Comparison of ENCODE assay signal across 8 cellular contexts in the genomic region with DNA sequence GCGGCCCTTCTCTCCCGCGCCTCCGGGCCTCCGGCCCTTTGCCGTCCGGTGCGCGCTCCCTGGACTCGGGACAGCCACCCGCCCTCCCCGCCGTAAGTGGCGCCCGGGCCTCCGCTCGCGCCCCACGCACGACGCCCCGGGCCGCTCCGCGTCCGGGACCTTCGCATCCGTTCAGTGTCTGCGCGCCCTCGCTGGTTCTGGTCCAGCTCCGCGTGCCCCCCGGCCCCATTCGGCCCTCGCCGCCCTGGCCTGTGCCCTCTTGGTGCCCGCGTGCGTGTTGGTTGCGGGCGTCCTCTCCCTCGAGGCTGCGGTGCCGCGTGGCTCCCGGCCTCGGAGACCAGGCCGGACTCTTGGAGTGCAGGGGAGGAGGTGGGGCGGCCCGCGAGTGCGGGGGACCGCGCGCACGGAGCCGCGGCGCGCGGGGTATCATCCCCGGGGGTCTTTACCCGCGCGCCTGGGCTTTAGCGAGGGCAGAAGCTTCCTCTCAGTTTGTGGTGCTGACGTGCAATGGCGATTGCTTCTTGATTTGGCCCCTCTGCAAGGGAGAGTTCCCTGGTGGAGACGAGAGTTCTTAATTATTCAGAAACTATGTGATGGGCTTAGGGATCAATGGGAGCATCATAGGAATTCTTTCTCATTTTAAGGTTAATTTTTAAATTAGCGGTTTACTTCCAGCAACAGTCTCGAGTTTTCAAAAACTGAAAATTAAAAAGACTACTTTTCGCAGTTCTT. TPM values are rescaled to one million over a fixed set of nuclear protein-coding genes. Genes with fewer than 3 reads are reported as not detected.
DNase-seq lines count a peak whose midpoint lies in the region; ATAC-seq, FAIRE-seq and TF ChIP-seq lines count a peak whose summit lies in the region.

No MANE protein-coding gene starts in this region.

- dilution Hi-C loops in keratinocyte (cut with MboI; ENCODE audit: extremely low pct_ligation_motif_present, low sequenced_read_pairs), result no loop called here

- H3K9me3 ChIP-seq in keratinocyte (ENCODE audit: control insufficient read depth, low read depth, low read length) (no peaks in the 10 kb centered on the region), stomach smooth muscle (ENCODE audit: control insufficient read depth in 2 of 2, low read length in 2 of 2) (no peaks in the 10 kb centered on the region)

- no peak for TF ChIP-seq CTCF in keratinocyte (optimal IDR thresholded peaks at IDR 0.05 in 1 of 3, IDR thresholded peaks at IDR 0.05 in 1 of 3, conservative IDR thresholded peaks at IDR 0.05 in 1 of 3; ENCODE audit: extremely low read depth in 1 of 3, insufficient read depth in 2 of 3, low read length in 3 of 3)

- no peaks in the 10 kb centered on the region for H4K20me1 ChIP-seq in keratinocyte (ENCODE audit: control insufficient read depth, extremely low read depth, insufficient read depth, low read length)

- no peaks in the 10 kb centered on the region for H3K9me1 ChIP-seq in keratinocyte (ENCODE audit: control insufficient read depth, extremely low read depth, insufficient read depth, low read length)

- peak overlapping the region; percentile 38 for H2AFZ ChIP-seq in keratinocyte (ENCODE audit: control insufficient read depth, low read length)

- H3K36me3 ChIP-seq in keratinocyte (ENCODE audit: control insufficient read depth in 2 of 2, extremely low read depth in 1 of 2, insufficient read depth in 2 of 2, low read length in 2 of 2) (no peaks in the 10 kb centered on the region), stomach smooth muscle (ENCODE audit: control insufficient read depth in 2 of 2, insufficient read depth in 2 of 2, low read length in 2 of 2) (no peaks in the 10 kb centered on the region)

- peak overlapping the region; percentile 81 for H3K4me2 ChIP-seq in keratinocyte (ENCODE audit: control insufficient read depth, extremely low read depth, insufficient read depth, low read depth, low read length)

- peaks cover 4% of the 10 kb centered on the region for H3K27me3 ChIP-seq in keratinocyte (ENCODE audit: control insufficient read depth, extremely low read depth, insufficient read depth, low read length)
- no peaks in the 10 kb centered on the region for H3K27me3 ChIP-seq in stomach smooth muscle (ENCODE audit: control insufficient read depth in 1 of 2, insufficient read depth in 2 of 2, low read length in 2 of 2)

- ATAC-seq in HG03175 (IDR thresholded peaks at IDR 0.05; ENCODE audit: unreplicated experiment) (peak; percentile 13), GM18870 (IDR thresholded peaks at IDR 0.05; ENCODE audit: unreplicated experiment) (no peak)

- in situ Hi-C loops in G401 (cut with HindIII; ENCODE audit: low sequenced_read_pairs), result no loop called here

- peak overlapping the region; percentile 55 for H3K9ac ChIP-seq in keratinocyte (ENCODE audit: control insufficient read depth, extremely low read depth, insufficient read depth, low read length)
- H3K9ac ChIP-seq in stomach smooth muscle (ENCODE audit: low read length in 2 of 2), result peak overlapping the region; percentile 38 to 56

- peak; percentile 28 for DNase-seq in EL
- peak; percentile 41 for DNase-seq in astrocyte of the hippocampus (ENCODE audit: low read depth, low spot score)
- no peak for DNase-seq in keratinocyte (ENCODE audit: low read depth, low spot score)
- DNase-seq in G401 (ENCODE audit: low spot score), result no peak
- no peak for DNase-seq in NCI-H2196 treated with DMSO at 0.1 percent for 48 hours (lab: John Stamatoyannopoulos, UW; ENCODE audit: unreplicated experiment)

- no peak for FAIRE-seq in keratinocyte (lab: Jason Lieb, UNC)

- H3K4me1 ChIP-seq in keratinocyte (ENCODE audit: control insufficient read depth, extremely low read depth, insufficient read depth, low read length), result peaks cover 9% of the 10 kb centered on the region
- peaks cover 5% of the 10 kb centered on the region for H3K4me1 ChIP-seq in stomach smooth muscle (ENCODE audit: control insufficient read depth, insufficient read depth, low read length)

- H3K27ac ChIP-seq in keratinocyte (ENCODE audit: control insufficient read depth, insufficient read depth, low read length) (no peak overlapping the region), stomach smooth muscle (ENCODE audit: low read length) (no peak overlapping the region)

- H3K79me2 ChIP-seq in keratinocyte (ENCODE audit: control insufficient read depth, insufficient read depth, low read length), result peaks cover 5% of the 10 kb centered on the region

- H3K4me3 ChIP-seq in keratinocyte (ENCODE audit: control insufficient read depth in 2 of 3, extremely low read depth in 1 of 3, insufficient read depth in 2 of 3, low read depth in 1 of 3, low read length in 3 of 3) (peak overlapping the region; percentile 53 to 78 (median 75)), stomach smooth muscle (ENCODE audit: low read length in 2 of 2) (peak overlapping the region; percentile 58 to 79)

RNA-seq across cellular contexts. Expression of a gene that starts 0.8 kb away (rescaled TPM):
- polyA plus RNA-seq in keratinocyte, result 4.6 to 6.8 TPM (median 6.3 TPM) in 3 replicates
- 4.0 TPM for polyA plus RNA-seq in keratinocyte (2011; ENCODE audit: low read depth)
- 6.1 and 10.3 TPM in 2 replicates for polyA plus RNA-seq in keratinocyte (2011; cell fraction: cytosol; rRNA removed)
- polyA plus RNA-seq in keratinocyte (2011; cell fraction: nucleus; rRNA removed), result 7.2 and 8.1 TPM in 2 replicates
- polyA plus RNA-seq in keratinocyte (2012; ENCODE audit: low replicate concordance), result 2.5 and 4.7 TPM in 2 replicates
- 3.4 to 4.2 TPM (median 3.8 TPM) in 3 replicates for polyA minus RNA-seq in keratinocyte
- 5.8 TPM for polyA minus RNA-seq in keratinocyte (2011; cell fraction: cytosol; rRNA and poly(A)+ RNA removed)
- 2.4 and 4.3 TPM in 2 replicates for polyA minus RNA-seq in keratinocyte (2011; cell fraction: nucleus; rRNA and poly(A)+ RNA removed)
- 5.7 and 7.7 TPM in 2 replicates for total RNA-seq in G401 (2014; rRNA removed; shearing (Covaris generic))

Comparison
In these comparisons a context has a peak if more than half of its experiments do, and no peak if none do; other contexts are left out.
1. DNase-seq: peak in EL (single experiment) and astrocyte of the hippocampus (single experiment); none in keratinocyte (single experiment), G401 (single experiment) and NCI-H2196 treated with DMSO at 0.1 percent for 48 hours (single experiment).